ENCODE assay signal across 8 cellular contexts in the genomic region with DNA sequence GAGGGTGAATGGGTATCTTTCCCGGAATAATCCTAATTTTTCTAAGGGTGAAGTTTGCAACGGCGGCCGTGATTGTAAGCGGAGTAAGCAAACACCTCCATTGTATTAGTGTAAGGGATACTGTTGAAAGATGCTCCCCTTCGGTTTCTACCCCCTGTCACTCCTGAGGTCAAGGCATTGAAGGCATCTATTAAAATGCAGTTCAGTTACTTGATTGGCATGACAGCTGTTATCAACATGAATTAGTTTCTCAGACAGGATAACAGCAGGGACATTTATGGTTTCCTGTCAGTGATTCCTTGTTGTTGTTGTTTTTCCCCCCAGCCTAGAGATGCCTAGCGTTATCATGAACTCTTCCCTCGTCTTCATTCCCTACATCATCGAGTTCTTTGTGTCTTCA. TPM values are rescaled to one million over a fixed set of nuclear protein-coding genes. Genes with fewer than 3 reads are reported as not detected.
DNase-seq lines count a peak whose midpoint lies in the region; ATAC-seq and TF ChIP-seq lines count a peak whose summit lies in the region.

No MANE protein-coding gene starts in this region.

- TF ChIP-seq RAD21 in neural cell (conservative IDR thresholded peaks at IDR 0.05), result no peak

- H3K9ac ChIP-seq in DND-41 (ENCODE audit: low read depth, low read length) (peak overlapping the region; percentile 71), duodenal mucosa (ENCODE audit: low read depth in 1 of 2, low read length in 2 of 2) (peak overlapping the region; percentile 43 to 71), neural cell (ENCODE audit: low read length) (peak overlapping the region; percentile 68)

- H3K27ac ChIP-seq in DND-41 (ENCODE audit: low read length), result peak overlapping the region; percentile 53; the same call in 1 of the 2 replicates
- H3K27ac ChIP-seq in KOPT-K1 (ENCODE audit: low read depth, low read length, poor library complexity, severe bottlenecking), result peak overlapping the region; percentile 92
- no peak overlapping the region for H3K27ac ChIP-seq in duodenal mucosa (ENCODE audit: low read depth, low read length)
- H3K27ac ChIP-seq in neural cell (ENCODE audit: low read length), result peak overlapping the region; percentile 61

- TF ChIP-seq CTCF in DND-41 (IDR thresholded peaks at IDR 0.05; ENCODE audit: borderline replicate concordance, extremely low read depth, low read length, poor library complexity, severe bottlenecking) (no peak), neural cell (IDR thresholded peaks at IDR 0.05; ENCODE audit: poor library complexity, severe bottlenecking) (no peak)

- H3F3A ChIP-seq in neural cell (ENCODE audit: insufficient read depth, low read length, poor library complexity, severe bottlenecking), result no peaks in the 10 kb centered on the region

- H3K36me3 ChIP-seq in DND-41 (ENCODE audit: insufficient read depth, low read length), result no peaks in the 10 kb centered on the region
- no peaks in the 10 kb centered on the region for H3K36me3 ChIP-seq in KOPT-K1 (ENCODE audit: insufficient read depth, low read length)
- no peaks in the 10 kb centered on the region for H3K36me3 ChIP-seq in duodenal mucosa (ENCODE audit: control insufficient read depth in 1 of 2, insufficient read depth in 2 of 2, low read length in 2 of 2)
- no peaks in the 10 kb centered on the region for H3K36me3 ChIP-seq in neural cell (ENCODE audit: insufficient read depth, low read length)

- DNase-seq in DND-41 (no peak), NCI-H1436 (lab: John Stamatoyannopoulos, UW) (no peak), NCI-H446 treated with DMSO at 0.1 percent for 48 hours (lab: John Stamatoyannopoulos, UW) (no peak)
- DNase-seq in stimulated activated CD4-positive, alpha-beta T cell treated with anti-CD3 and anti-CD28 coated beads, Interleukin-1b, Interleukin-23, amount 100 ng/mL, for 48 hours, result no peak

- peak overlapping the region; percentile 81 for H3K4me2 ChIP-seq in DND-41 (ENCODE audit: insufficient read depth, low read length)
- H3K4me2 ChIP-seq in neural cell (ENCODE audit: low read length), result peak overlapping the region; percentile 70

- H2AFZ ChIP-seq in DND-41 (ENCODE audit: low read depth, low read length) (peak overlapping the region; percentile 75), neural cell (ENCODE audit: low read depth, low read length) (no peak overlapping the region)

- peaks cover 2% of the 10 kb centered on the region; the same call in 1 of the 2 replicates for H3K79me2 ChIP-seq in DND-41 (ENCODE audit: insufficient read depth, low read length)
- no peaks in the 10 kb centered on the region for H3K79me2 ChIP-seq in neural cell (replicated peaks; ENCODE audit: insufficient read depth, low read length)

- H4K20me1 ChIP-seq in DND-41 (ENCODE audit: insufficient read depth, low read length) (no peaks in the 10 kb centered on the region), neural cell (ENCODE audit: insufficient read depth) (no peaks in the 10 kb centered on the region)

- no peaks in the 10 kb centered on the region for H3K9me2 ChIP-seq in neural cell (ENCODE audit: insufficient read depth, low read length)

- H3K27me3 ChIP-seq in DND-41 (ENCODE audit: insufficient read depth, low read length, poor library complexity) (no peaks in the 10 kb centered on the region), duodenal mucosa (ENCODE audit: control insufficient read depth in 1 of 2, insufficient read depth in 2 of 2, low read length in 2 of 2) (no peaks in the 10 kb centered on the region), neural cell (ENCODE audit: insufficient read depth, low read depth, low read length) (no peaks in the 10 kb centered on the region)

- no peak for ATAC-seq in DND-41 (ENCODE audit: insufficient read depth, low read depth)
- ATAC-seq in GM18868 (IDR thresholded peaks at IDR 0.05; ENCODE audit: unreplicated experiment), result no peak

- H3K4me3 ChIP-seq in DND-41 (ENCODE audit: low read depth in 1 of 2, low read length in 2 of 2) (peak overlapping the region; percentile 63 to 79), duodenal mucosa (ENCODE audit: low read depth in 1 of 2, low read length in 2 of 2) (peak overlapping the region; percentile 85 to 86), neural cell (ENCODE audit: low read length) (peak overlapping the region; percentile 76)

- TF ChIP-seq EP300 in neural cell (conservative IDR thresholded peaks at IDR 0.05; ENCODE audit: poor library complexity, severe bottlenecking), result no peak

- H3K9me3 ChIP-seq in DND-41 (ENCODE audit: insufficient read depth, low read length, severe bottlenecking), result no peaks in the 10 kb centered on the region
- no peaks in the 10 kb centered on the region for H3K9me3 ChIP-seq in KOPT-K1 (ENCODE audit: insufficient read depth, low read length, poor library complexity, severe bottlenecking)
- H3K9me3 ChIP-seq in duodenal mucosa (ENCODE audit: control insufficient read depth in 1 of 2, low read length in 2 of 2), result no peaks in the 10 kb centered on the region
- no peaks in the 10 kb centered on the region for H3K9me3 ChIP-seq in neural cell (ENCODE audit: low read length)

- peaks cover 20% of the 10 kb centered on the region for H3K4me1 ChIP-seq in DND-41 (ENCODE audit: insufficient read depth, low read length)
- no peaks in the 10 kb centered on the region for H3K4me1 ChIP-seq in duodenal mucosa (ENCODE audit: control insufficient read depth in 1 of 2, insufficient read depth in 2 of 2, low read length in 2 of 2)

TF ChIP-seq in neural cell, 6 proteins besides CTCF, POLR2A, EP300 and RAD21:
- TF ChIP-seq TAF1 (IDR thresholded peaks at IDR 0.05; ENCODE audit: low read depth) (no peak), POLR2AphosphoS5 (IDR thresholded peaks at IDR 0.05) (no peak), EZH2 (IDR thresholded peaks at IDR 0.05; ENCODE audit: borderline replicate concordance, insufficient read depth, low read length, poor library complexity, severe bottlenecking) (no peak)
- TF ChIP-seq, protein P1, sequence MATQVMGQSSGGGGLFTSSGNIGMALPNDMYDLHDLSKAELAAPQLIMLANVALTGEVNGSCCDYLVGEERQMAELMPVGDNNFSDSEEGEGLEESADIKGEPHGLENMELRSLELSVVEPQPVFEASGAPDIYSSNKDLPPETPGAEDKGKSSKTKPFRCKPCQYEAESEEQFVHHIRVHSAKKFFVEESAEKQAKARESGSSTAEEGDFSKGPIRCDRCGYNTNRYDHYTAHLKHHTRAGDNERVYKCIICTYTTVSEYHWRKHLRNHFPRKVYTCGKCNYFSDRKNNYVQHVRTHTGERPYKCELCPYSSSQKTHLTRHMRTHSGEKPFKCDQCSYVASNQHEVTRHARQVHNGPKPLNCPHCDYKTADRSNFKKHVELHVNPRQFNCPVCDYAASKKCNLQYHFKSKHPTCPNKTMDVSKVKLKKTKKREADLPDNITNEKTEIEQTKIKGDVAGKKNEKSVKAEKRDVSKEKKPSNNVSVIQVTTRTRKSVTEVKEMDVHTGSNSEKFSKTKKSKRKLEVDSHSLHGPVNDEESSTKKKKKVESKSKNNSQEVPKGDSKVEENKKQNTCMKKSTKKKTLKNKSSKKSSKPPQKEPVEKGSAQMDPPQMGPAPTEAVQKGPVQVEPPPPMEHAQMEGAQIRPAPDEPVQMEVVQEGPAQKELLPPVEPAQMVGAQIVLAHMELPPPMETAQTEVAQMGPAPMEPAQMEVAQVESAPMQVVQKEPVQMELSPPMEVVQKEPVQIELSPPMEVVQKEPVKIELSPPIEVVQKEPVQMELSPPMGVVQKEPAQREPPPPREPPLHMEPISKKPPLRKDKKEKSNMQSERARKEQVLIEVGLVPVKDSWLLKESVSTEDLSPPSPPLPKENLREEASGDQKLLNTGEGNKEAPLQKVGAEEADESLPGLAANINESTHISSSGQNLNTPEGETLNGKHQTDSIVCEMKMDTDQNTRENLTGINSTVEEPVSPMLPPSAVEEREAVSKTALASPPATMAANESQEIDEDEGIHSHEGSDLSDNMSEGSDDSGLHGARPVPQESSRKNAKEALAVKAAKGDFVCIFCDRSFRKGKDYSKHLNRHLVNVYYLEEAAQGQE (IDR thresholded peaks at IDR 0.05; ENCODE audit: borderline replicate concordance), result no peak
TF ChIP-seq in neural cell: peak in this region for 0.

RNA-seq across cellular contexts. Expression of a gene that starts 0.6 kb away (rescaled TPM):
- 127 and 150 TPM in 2 replicates for polyA plus RNA-seq in neural cell
- polyA minus RNA-seq in neural cell, result 45.4 and 46.5 TPM in 2 replicates

RNA-seq across cellular contexts. Expression of a gene that starts 45.2 kb away (rescaled TPM):
- not detected in 2 replicates for polyA plus RNA-seq in neural cell
- not detected in 2 replicates for polyA minus RNA-seq in neural cell
